1 cellular context compared by ENCODE assay signal in the genomic region with DNA sequence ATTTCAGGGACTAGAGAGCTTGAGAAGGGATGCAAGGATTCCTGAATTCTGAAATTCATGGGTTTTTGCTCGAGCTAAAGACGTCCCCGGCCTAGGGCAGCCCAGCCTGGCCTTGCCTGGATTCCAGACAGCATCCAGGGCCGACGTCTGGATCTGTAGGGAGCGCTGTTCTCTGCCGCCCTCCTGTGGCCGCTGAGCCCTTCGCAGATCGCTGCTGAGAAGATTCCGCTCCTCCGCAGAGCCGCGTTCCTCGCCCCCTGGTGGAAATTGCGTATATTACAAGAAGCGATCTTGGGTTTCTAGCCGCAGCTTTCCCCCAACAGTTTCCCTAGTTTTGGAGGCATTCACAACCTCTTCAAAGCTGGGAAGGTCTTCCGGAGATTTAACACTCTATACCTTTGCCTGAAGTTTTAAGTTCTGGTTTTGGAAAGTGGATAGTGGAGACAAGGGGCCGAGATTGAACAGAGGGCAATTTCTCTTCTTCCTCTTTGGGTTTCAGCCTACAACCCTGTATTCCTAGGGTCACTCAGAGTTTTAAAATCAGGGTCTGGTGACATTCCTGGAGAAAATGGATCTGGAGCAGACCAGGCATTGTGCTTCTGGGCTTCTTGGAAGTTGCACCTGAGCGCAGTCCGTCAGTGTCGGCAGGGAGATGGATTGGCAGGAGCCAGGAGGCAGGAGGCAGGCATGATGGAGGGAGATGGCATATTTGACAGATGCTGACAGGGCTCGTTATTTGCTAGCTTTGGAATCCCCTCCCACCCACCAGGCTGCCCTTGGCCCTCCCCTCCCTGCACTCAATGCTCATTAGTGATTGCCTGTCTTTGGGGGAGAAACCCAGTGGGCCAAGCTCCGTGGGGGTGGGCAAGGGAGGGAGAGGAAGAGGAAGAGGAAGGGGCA.
TF ChIP-seq lines count a peak whose summit lies in the region.

No MANE protein-coding gene starts in this region.

TF ChIP-seq in K562, 482 proteins besides CTCF, POLR2A, EP300 and RAD21 (continued from another document and continues in another):
- TF ChIP-seq, protein P1, sequence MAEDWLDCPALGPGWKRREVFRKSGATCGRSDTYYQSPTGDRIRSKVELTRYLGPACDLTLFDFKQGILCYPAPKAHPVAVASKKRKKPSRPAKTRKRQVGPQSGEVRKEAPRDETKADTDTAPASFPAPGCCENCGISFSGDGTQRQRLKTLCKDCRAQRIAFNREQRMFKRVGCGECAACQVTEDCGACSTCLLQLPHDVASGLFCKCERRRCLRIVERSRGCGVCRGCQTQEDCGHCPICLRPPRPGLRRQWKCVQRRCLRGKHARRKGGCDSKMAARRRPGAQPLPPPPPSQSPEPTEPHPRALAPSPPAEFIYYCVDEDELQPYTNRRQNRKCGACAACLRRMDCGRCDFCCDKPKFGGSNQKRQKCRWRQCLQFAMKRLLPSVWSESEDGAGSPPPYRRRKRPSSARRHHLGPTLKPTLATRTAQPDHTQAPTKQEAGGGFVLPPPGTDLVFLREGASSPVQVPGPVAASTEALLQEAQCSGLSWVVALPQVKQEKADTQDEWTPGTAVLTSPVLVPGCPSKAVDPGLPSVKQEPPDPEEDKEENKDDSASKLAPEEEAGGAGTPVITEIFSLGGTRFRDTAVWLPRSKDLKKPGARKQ (CRISPR knock-in tag; IDR thresholded peaks at IDR 0.05): no peak
- TF ChIP-seq, protein P2, sequence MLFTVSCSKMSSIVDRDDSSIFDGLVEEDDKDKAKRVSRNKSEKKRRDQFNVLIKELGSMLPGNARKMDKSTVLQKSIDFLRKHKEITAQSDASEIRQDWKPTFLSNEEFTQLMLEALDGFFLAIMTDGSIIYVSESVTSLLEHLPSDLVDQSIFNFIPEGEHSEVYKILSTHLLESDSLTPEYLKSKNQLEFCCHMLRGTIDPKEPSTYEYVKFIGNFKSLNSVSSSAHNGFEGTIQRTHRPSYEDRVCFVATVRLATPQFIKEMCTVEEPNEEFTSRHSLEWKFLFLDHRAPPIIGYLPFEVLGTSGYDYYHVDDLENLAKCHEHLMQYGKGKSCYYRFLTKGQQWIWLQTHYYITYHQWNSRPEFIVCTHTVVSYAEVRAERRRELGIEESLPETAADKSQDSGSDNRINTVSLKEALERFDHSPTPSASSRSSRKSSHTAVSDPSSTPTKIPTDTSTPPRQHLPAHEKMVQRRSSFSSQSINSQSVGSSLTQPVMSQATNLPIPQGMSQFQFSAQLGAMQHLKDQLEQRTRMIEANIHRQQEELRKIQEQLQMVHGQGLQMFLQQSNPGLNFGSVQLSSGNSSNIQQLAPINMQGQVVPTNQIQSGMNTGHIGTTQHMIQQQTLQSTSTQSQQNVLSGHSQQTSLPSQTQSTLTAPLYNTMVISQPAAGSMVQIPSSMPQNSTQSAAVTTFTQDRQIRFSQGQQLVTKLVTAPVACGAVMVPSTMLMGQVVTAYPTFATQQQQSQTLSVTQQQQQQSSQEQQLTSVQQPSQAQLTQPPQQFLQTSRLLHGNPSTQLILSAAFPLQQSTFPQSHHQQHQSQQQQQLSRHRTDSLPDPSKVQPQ (CRISPR knock-in tag; IDR thresholded peaks at IDR 0.05; ENCODE audit: borderline replicate concordance): no peak
- TF ChIP-seq NRF1 (conservative IDR thresholded peaks at IDR 0.05 in 1 of 2, IDR thresholded peaks at IDR 0.05 in 1 of 2): no peak
- no peak for TF ChIP-seq MCM3 (IDR thresholded peaks at IDR 0.05)
- no peak for TF ChIP-seq NR4A1 (CRISPR knock-in tag; IDR thresholded peaks at IDR 0.05)
- no peak for TF ChIP-seq NR4A1 (tag; IDR thresholded peaks at IDR 0.05)
- TF ChIP-seq, protein P3, sequence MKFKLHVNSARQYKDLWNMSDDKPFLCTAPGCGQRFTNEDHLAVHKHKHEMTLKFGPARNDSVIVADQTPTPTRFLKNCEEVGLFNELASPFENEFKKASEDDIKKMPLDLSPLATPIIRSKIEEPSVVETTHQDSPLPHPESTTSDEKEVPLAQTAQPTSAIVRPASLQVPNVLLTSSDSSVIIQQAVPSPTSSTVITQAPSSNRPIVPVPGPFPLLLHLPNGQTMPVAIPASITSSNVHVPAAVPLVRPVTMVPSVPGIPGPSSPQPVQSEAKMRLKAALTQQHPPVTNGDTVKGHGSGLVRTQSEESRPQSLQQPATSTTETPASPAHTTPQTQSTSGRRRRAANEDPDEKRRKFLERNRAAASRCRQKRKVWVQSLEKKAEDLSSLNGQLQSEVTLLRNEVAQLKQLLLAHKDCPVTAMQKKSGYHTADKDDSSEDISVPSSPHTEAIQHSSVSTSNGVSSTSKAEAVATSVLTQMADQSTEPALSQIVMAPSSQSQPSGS (CRISPR knock-in tag; IDR thresholded peaks at IDR 0.05): no peak
- TF ChIP-seq, protein P4, sequence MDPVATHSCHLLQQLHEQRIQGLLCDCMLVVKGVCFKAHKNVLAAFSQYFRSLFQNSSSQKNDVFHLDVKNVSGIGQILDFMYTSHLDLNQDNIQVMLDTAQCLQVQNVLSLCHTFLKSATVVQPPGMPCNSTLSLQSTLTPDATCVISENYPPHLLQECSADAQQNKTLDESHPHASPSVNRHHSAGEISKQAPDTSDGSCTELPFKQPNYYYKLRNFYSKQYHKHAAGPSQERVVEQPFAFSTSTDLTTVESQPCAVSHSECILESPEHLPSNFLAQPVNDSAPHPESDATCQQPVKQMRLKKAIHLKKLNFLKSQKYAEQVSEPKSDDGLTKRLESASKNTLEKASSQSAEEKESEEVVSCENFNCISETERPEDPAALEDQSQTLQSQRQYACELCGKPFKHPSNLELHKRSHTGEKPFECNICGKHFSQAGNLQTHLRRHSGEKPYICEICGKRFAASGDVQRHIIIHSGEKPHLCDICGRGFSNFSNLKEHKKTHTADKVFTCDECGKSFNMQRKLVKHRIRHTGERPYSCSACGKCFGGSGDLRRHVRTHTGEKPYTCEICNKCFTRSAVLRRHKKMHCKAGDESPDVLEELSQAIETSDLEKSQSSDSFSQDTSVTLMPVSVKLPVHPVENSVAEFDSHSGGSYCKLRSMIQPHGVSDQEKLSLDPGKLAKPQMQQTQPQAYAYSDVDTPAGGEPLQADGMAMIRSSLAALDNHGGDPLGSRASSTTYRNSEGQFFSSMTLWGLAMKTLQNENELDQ (CRISPR knock-in tag; IDR thresholded peaks at IDR 0.05; ENCODE audit: borderline replicate concordance): no peak
- peak; percentile 66; the same call in 1 of the 2 replicates for TF ChIP-seq GABPB1 (CRISPR knock-in tag; IDR thresholded peaks at IDR 0.05)
- no peak for TF ChIP-seq MYNN (IDR thresholded peaks at IDR 0.05)
- TF ChIP-seq MYNN (CRISPR knock-in tag; IDR thresholded peaks at IDR 0.05): no peak
- no peak for TF ChIP-seq WHSC1 (IDR thresholded peaks at IDR 0.05; ENCODE audit: low read length)
- TF ChIP-seq ERF (CRISPR knock-in tag; IDR thresholded peaks at IDR 0.05): no peak
- TF ChIP-seq, protein P5, sequence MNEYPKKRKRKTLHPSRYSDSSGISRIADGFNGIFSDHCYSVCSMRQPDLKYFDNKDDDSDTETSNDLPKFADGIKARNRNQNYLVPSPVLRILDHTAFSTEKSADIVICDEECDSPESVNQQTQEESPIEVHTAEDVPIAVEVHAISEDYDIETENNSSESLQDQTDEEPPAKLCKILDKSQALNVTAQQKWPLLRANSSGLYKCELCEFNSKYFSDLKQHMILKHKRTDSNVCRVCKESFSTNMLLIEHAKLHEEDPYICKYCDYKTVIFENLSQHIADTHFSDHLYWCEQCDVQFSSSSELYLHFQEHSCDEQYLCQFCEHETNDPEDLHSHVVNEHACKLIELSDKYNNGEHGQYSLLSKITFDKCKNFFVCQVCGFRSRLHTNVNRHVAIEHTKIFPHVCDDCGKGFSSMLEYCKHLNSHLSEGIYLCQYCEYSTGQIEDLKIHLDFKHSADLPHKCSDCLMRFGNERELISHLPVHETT (CRISPR knock-in tag; conservative IDR thresholded peaks at IDR 0.05 in 1 of 2, IDR thresholded peaks at IDR 0.05 in 1 of 2): no peak
- peak; percentile 69; the same call in 1 of the 2 replicates for TF ChIP-seq CREM (IDR thresholded peaks at IDR 0.05; ENCODE audit: low read depth)
- no peak for TF ChIP-seq PPARD (CRISPR knock-in tag; IDR thresholded peaks at IDR 0.05)
- TF ChIP-seq, protein P6, sequence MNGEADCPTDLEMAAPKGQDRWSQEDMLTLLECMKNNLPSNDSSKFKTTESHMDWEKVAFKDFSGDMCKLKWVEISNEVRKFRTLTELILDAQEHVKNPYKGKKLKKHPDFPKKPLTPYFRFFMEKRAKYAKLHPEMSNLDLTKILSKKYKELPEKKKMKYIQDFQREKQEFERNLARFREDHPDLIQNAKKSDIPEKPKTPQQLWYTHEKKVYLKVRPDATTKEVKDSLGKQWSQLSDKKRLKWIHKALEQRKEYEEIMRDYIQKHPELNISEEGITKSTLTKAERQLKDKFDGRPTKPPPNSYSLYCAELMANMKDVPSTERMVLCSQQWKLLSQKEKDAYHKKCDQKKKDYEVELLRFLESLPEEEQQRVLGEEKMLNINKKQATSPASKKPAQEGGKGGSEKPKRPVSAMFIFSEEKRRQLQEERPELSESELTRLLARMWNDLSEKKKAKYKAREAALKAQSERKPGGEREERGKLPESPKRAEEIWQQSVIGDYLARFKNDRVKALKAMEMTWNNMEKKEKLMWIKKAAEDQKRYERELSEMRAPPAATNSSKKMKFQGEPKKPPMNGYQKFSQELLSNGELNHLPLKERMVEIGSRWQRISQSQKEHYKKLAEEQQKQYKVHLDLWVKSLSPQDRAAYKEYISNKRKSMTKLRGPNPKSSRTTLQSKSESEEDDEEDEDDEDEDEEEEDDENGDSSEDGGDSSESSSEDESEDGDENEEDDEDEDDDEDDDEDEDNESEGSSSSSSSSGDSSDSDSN (IDR thresholded peaks at IDR 0.05; ENCODE audit: borderline replicate concordance in 1 of 2, low read depth in 2 of 2, low read length in 2 of 2): 0 out of 4 replicates have a peak, but pooled peaks of 1 of the 2 experiments have one; percentile 21
- peak; percentile 71 for TF ChIP-seq KLF16 (IDR thresholded peaks at IDR 0.05)
- 0 out of 2 replicates have a peak, but pooled peaks have one; percentile 49 for TF ChIP-seq SMAD4 (CRISPR knock-in tag; conservative IDR thresholded peaks at IDR 0.05)
- TF ChIP-seq HNRNPLL (IDR thresholded peaks at IDR 0.05; ENCODE audit: low read depth, low read length, poor library complexity, severe bottlenecking): peak; percentile 39
- no peak for TF ChIP-seq ZFPM2 (CRISPR knock-in tag; IDR thresholded peaks at IDR 0.05)
- TF ChIP-seq HDAC6 (IDR thresholded peaks at IDR 0.05; ENCODE audit: low read depth, low read length): no peak
- TF ChIP-seq, protein P7, sequence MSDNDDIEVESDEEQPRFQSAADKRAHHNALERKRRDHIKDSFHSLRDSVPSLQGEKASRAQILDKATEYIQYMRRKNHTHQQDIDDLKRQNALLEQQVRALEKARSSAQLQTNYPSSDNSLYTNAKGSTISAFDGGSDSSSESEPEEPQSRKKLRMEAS (CRISPR knock-in tag; IDR thresholded peaks at IDR 0.05): no peak
- TF ChIP-seq POLR3G (IDR thresholded peaks at IDR 0.05; ENCODE audit: extremely low read depth, insufficient read length, insufficient replicate concordance): no peak
- TF ChIP-seq, protein P8, sequence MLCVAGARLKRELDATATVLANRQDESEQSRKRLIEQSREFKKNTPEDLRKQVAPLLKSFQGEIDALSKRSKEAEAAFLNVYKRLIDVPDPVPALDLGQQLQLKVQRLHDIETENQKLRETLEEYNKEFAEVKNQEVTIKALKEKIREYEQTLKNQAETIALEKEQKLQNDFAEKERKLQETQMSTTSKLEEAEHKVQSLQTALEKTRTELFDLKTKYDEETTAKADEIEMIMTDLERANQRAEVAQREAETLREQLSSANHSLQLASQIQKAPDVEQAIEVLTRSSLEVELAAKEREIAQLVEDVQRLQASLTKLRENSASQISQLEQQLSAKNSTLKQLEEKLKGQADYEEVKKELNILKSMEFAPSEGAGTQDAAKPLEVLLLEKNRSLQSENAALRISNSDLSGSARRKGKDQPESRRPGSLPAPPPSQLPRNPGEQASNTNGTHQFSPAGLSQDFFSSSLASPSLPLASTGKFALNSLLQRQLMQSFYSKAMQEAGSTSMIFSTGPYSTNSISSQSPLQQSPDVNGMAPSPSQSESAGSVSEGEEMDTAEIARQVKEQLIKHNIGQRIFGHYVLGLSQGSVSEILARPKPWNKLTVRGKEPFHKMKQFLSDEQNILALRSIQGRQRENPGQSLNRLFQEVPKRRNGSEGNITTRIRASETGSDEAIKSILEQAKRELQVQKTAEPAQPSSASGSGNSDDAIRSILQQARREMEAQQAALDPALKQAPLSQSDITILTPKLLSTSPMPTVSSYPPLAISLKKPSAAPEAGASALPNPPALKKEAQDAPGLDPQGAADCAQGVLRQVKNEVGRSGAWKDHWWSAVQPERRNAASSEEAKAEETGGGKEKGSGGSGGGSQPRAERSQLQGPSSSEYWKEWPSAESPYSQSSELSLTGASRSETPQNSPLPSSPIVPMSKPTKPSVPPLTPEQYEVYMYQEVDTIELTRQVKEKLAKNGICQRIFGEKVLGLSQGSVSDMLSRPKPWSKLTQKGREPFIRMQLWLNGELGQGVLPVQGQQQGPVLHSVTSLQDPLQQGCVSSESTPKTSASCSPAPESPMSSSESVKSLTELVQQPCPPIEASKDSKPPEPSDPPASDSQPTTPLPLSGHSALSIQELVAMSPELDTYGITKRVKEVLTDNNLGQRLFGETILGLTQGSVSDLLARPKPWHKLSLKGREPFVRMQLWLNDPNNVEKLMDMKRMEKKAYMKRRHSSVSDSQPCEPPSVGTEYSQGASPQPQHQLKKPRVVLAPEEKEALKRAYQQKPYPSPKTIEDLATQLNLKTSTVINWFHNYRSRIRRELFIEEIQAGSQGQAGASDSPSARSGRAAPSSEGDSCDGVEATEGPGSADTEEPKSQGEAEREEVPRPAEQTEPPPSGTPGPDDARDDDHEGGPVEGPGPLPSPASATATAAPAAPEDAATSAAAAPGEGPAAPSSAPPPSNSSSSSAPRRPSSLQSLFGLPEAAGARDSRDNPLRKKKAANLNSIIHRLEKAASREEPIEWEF (CRISPR knock-in tag; IDR thresholded peaks at IDR 0.05): no peak
- TF ChIP-seq FOXA1 (IDR thresholded peaks at IDR 0.05; ENCODE audit: borderline replicate concordance): no peak
- TF ChIP-seq CC2D1A (IDR thresholded peaks at IDR 0.05): 0 out of 2 replicates have a peak, but pooled peaks have one; percentile 35
- TF ChIP-seq HDAC8 (tag; IDR thresholded peaks at IDR 0.05): no peak
- TF ChIP-seq, protein P9, sequence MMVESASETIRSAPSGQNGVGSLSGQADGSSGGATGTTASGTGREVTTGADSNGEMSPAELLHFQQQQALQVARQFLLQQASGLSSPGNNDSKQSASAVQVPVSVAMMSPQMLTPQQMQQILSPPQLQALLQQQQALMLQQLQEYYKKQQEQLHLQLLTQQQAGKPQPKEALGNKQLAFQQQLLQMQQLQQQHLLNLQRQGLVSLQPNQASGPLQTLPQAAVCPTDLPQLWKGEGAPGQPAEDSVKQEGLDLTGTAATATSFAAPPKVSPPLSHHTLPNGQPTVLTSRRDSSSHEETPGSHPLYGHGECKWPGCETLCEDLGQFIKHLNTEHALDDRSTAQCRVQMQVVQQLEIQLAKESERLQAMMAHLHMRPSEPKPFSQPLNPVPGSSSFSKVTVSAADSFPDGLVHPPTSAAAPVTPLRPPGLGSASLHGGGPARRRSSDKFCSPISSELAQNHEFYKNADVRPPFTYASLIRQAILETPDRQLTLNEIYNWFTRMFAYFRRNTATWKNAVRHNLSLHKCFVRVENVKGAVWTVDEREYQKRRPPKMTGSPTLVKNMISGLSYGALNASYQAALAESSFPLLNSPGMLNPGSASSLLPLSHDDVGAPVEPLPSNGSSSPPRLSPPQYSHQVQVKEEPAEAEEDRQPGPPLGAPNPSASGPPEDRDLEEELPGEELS (CRISPR knock-in tag; IDR thresholded peaks at IDR 0.05; ENCODE audit: borderline replicate concordance): no peak
- no peak for TF ChIP-seq NUFIP1 (IDR thresholded peaks at IDR 0.05; ENCODE audit: partially characterized antibody)
- no peak for TF ChIP-seq C11orf30 (IDR thresholded peaks at IDR 0.05; ENCODE audit: low read depth)
- peak; percentile 54; the same call in 1 of the 2 replicates for TF ChIP-seq SMARCA4 (IDR thresholded peaks at IDR 0.05)
- no peak for TF ChIP-seq NR2C2 (CRISPR knock-in tag; IDR thresholded peaks at IDR 0.05)
- TF ChIP-seq NR2C2 (tag; IDR thresholded peaks at IDR 0.05): no peak
- no peak for TF ChIP-seq PHTF2 (CRISPR knock-in tag; IDR thresholded peaks at IDR 0.05)
- no peak for TF ChIP-seq CBX2 (IDR thresholded peaks at IDR 0.05; ENCODE audit: insufficient read depth, low read length, poor library complexity, severe bottlenecking)
- 0 out of 2 replicates have a peak, but pooled peaks have one; percentile 20 for TF ChIP-seq ZNF384 (IDR thresholded peaks at IDR 0.05; ENCODE audit: low read depth, low read length)
